In the genomic region with DNA sequence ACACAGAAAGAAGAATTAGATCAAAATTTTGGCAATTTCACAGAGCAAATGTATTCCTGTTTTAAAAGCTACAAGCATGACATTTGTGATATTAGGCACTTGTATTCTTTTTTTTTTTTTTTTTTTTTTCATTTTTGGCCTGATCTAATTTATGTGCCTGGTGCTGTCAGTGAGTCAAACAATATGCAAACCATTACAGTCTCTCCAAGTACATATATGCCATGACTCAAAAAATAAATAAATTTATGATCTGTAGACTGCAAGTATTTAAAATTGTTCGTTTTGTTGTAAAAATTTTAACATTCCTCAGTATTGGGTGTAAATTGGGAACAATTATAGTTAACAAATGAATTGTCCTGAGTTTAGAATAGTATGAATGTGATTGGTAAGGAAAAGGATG, we compare ENCODE assay signal across 8 cellular contexts. TPM values are rescaled to one million over a fixed set of nuclear protein-coding genes. Genes with fewer than 3 reads are reported as not detected.
"Had no signal": no experiment of that assay in that cellular context is flagged by ENCODE, and none has a peak within 500 bp of the region (broad histone marks: within the 10 kb centered on the region; RNA-seq: fewer than 3 reads in every experiment).

No MANE protein-coding gene starts in this region.

- ATAC-seq: HepG2, K562 had no signal

- DNase-seq: IMR-90, KBM-7, KG1 had no signal

- H3K27ac ChIP-seq: HL-60 had no signal

- H3K4me3 ChIP-seq: K562 had no signal

RNA-seq across cellular contexts. Expression of gene CDH9, which starts 51.4 kb away (rescaled TPM):
- total RNA-seq: HT-29, HT1080, IMR-90, K562 had no signal
